In genomic region chr2:50118951-50119702, GRCh38 we compare ENCODE assay signal across 17 cellular contexts.
"Had no signal": no experiment of that assay in that cellular context is flagged by ENCODE, and none has a peak within 500 bp of the region (broad histone marks: within the 10 kb centered on the region; RNA-seq: fewer than 3 reads in every experiment).

No MANE protein-coding gene starts in this region.

- H3K9me3 Mint-ChIP-seq: activated B cell treated with CpG ODN at 0.5 μM for 24 hours; activated CD4-positive, alpha-beta memory T cell treated with anti-CD3 and anti-CD28 coated beads, Interleukin-2, amount 10 ng/mL, durations not matched to agents 7 days and 5 days; activated naive CD4-positive, alpha-beta T cell treated with anti-CD3 and anti-CD28 coated beads for 36 hours; T-helper 2 cell treated with Interferon-gamma antibody and Interleukin-4, amounts not matched to agents 5 μg/mL and 100 μg/mL, for 36 hours had no signal

- H3K27ac Mint-ChIP-seq: activated B cell treated with CpG ODN at 0.5 μM for 24 hours; activated CD4-positive, alpha-beta memory T cell treated with anti-CD3 and anti-CD28 coated beads, Interleukin-2, amount 10 ng/mL, durations not matched to agents 7 days and 5 days; activated naive CD4-positive, alpha-beta T cell treated with anti-CD3 and anti-CD28 coated beads for 36 hours; activated T-cell treated with anti-CD3 and anti-CD28 coated beads, Interleukin-2, amount 50 U/mL, for 24 hours; effector memory CD8-positive, alpha-beta T cell; naive thymus-derived CD8-positive, alpha-beta T cell; stimulated activated naive B cell treated with anti-CD40 and anti-IgM and Interleukin-4, amounts not matched to agents 10 μg/mL and 1 μg/mL and 100 μg/mL, for 72 hours; T-helper 2 cell treated with Interferon-gamma antibody and Interleukin-4, amounts not matched to agents 5 μg/mL and 100 μg/mL, for 36 hours had no signal

- ATAC-seq: body of pancreas; effector memory CD8-positive, alpha-beta T cell; naive thymus-derived CD8-positive, alpha-beta T cell; stimulated activated naive B cell treated with anti-CD40 and anti-IgM and Interleukin-4, amounts not matched to agents 10 μg/mL and 1 μg/mL and 100 μg/mL, for 72 hours had no signal

- H3K4me1 Mint-ChIP-seq: activated B cell treated with CpG ODN at 0.5 μM for 24 hours; activated CD4-positive, alpha-beta memory T cell treated with anti-CD3 and anti-CD28 coated beads, Interleukin-2, amount 10 ng/mL, durations not matched to agents 7 days and 5 days; naive thymus-derived CD8-positive, alpha-beta T cell; stimulated activated naive B cell treated with anti-CD40 and anti-IgM and Interleukin-4, amounts not matched to agents 10 μg/mL and 1 μg/mL and 100 μg/mL, for 72 hours had no signal

- H3K4me3 ChIP-seq: body of pancreas, left ventricle myocardium inferior, thoracic aorta had no signal

- H3K36me3 ChIP-seq: left ventricle myocardium inferior, thoracic aorta had no signal

- H3K4me1 ChIP-seq: body of pancreas, left ventricle myocardium inferior had no signal

- H3K36me3 Mint-ChIP-seq: naive thymus-derived CD8-positive, alpha-beta T cell; stimulated activated naive B cell treated with anti-CD40 and anti-IgM and Interleukin-4, amounts not matched to agents 10 μg/mL and 1 μg/mL and 100 μg/mL, for 72 hours had no signal

- H3K27ac ChIP-seq: body of pancreas, epithelial cell of prostate, left ventricle myocardium inferior, thoracic aorta had no signal

- H3K27me3 ChIP-seq: body of pancreas had no signal

- DNase-seq: activated B cell treated with CpG ODN at 0.5 μM for 24 hours; activated CD4-positive, alpha-beta memory T cell treated with anti-CD3 and anti-CD28 coated beads, Interleukin-2, amount 10 ng/mL, durations not matched to agents 7 days and 5 days; activated CD4-positive, alpha-beta T cell treated with anti-CD3 and anti-CD28 coated beads for 48 hours; activated naive CD4-positive, alpha-beta T cell treated with anti-CD3 and anti-CD28 coated beads for 36 hours; activated T-cell treated with anti-CD3 and anti-CD28 coated beads, Interleukin-2, amount 50 U/mL, for 24 hours; body of pancreas; caudate nucleus; effector memory CD8-positive, alpha-beta T cell; foreskin fibroblast; hypothalamus; left ventricle myocardium inferior; naive thymus-derived CD8-positive, alpha-beta T cell; nucleus accumbens; stimulated activated naive B cell treated with anti-CD40 and anti-IgM and Interleukin-4, amounts not matched to agents 10 μg/mL and 1 μg/mL and 100 μg/mL, for 72 hours had no signal

- H3K9me3 ChIP-seq: body of pancreas, left ventricle myocardium inferior, thoracic aorta had no signal

- H3K4me3 Mint-ChIP-seq: activated B cell treated with CpG ODN at 0.5 μM for 24 hours; activated CD4-positive, alpha-beta memory T cell treated with anti-CD3 and anti-CD28 coated beads, Interleukin-2, amount 10 ng/mL, durations not matched to agents 7 days and 5 days; activated naive CD4-positive, alpha-beta T cell treated with anti-CD3 and anti-CD28 coated beads for 36 hours; activated T-cell treated with anti-CD3 and anti-CD28 coated beads, Interleukin-2, amount 50 U/mL, for 24 hours; effector memory CD8-positive, alpha-beta T cell; naive thymus-derived CD8-positive, alpha-beta T cell; stimulated activated naive B cell treated with anti-CD40 and anti-IgM and Interleukin-4, amounts not matched to agents 10 μg/mL and 1 μg/mL and 100 μg/mL, for 72 hours; T-helper 2 cell treated with Interferon-gamma antibody and Interleukin-4, amounts not matched to agents 5 μg/mL and 100 μg/mL, for 36 hours had no signal

- H3K27me3 Mint-ChIP-seq: activated B cell treated with CpG ODN at 0.5 μM for 24 hours; activated CD4-positive, alpha-beta memory T cell treated with anti-CD3 and anti-CD28 coated beads, Interleukin-2, amount 10 ng/mL, durations not matched to agents 7 days and 5 days; activated T-cell treated with anti-CD3 and anti-CD28 coated beads, Interleukin-2, amount 50 U/mL, for 24 hours; effector memory CD8-positive, alpha-beta T cell; naive thymus-derived CD8-positive, alpha-beta T cell; stimulated activated naive B cell treated with anti-CD40 and anti-IgM and Interleukin-4, amounts not matched to agents 10 μg/mL and 1 μg/mL and 100 μg/mL, for 72 hours had no signal
